In the genomic region with DNA sequence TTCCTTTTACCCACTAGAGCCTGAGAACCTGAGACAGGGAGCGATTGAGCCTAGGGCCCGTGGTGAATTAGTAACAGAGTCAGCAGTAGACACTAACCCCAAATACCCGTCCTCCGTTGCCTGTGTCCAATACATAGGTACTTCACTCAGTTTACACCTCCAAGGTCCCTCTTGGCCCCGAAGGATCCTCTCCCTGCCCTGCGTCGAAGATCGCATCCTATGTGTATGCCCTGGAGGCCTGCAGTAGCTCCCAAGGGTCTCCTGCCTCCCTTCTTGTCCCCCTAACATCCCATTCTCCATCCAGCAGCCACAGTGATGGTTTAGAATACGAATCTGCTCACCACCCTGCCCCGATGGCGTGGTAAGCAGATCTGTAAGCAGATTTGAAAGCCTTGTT, we compare ENCODE assay signal across 1 cellular context.
TF ChIP-seq lines count a peak whose summit lies in the region.

No MANE protein-coding gene starts in this region.

TF ChIP-seq in A549, 52 proteins besides CTCF, POLR2A, EP300 and RAD21 (continued from another document):
- TF ChIP-seq, protein P1, sequence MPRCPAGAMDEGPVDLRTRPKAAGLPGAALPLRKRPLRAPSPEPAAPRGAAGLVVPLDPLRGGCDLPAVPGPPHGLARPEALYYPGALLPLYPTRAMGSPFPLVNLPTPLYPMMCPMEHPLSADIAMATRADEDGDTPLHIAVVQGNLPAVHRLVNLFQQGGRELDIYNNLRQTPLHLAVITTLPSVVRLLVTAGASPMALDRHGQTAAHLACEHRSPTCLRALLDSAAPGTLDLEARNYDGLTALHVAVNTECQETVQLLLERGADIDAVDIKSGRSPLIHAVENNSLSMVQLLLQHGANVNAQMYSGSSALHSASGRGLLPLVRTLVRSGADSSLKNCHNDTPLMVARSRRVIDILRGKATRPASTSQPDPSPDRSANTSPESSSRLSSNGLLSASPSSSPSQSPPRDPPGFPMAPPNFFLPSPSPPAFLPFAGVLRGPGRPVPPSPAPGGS (IDR thresholded peaks at IDR 0.05) = no peak
- TF ChIP-seq JUNB (IDR thresholded peaks at IDR 0.05) (no peak), HMGXB4 (CRISPR knock-in tag; IDR thresholded peaks at IDR 0.05; ENCODE audit: borderline replicate concordance) (no peak), GATA3 (IDR thresholded peaks at IDR 0.05; ENCODE audit: borderline replicate concordance) (no peak)
TF ChIP-seq in A549: peak in this region for 0.
